8 cellular contexts compared by ENCODE assay signal in the genomic region with DNA sequence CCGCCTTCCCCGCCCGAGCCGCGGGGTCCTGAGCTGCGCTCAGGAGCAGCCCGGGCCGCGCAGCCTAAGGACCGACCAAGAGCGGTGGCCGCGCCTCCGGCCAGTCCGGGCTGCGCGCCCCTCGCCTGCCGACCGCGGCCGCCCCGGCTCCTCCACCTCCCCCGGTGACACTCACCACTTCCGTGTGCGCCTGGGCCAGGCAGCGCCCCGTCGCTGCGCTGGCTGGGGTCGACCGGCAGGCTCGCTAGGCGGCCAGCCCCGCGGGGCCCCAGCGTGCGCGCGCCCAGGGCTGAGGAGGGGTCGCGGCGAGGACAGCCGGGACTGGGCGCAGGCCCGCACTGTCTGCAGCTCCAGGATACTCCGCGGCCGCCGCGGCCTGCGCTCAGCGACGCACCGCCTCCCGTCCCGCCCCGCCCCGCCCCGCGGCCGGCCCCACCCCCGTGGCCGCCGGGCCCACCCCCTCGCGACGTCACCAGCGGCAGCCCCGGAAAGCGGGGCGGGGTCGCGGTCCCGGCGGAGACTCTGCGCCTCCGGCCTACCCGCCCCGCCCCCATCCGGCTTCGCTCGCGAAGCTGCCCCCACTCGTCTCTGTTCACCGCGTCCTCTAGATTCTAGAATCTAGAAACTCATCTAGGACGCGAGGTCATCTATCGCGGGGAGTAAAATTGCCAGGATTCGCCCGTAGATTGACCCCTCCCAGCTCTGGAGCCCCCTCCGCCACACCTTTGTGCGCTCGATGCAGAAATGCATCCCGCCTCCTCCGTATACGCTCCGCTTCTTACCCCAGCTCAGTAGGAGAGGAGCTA. TPM values are rescaled to one million over a fixed set of nuclear protein-coding genes. Genes with fewer than 3 reads are reported as not detected.
DNase-seq lines count a peak whose midpoint lies in the region; ATAC-seq, FAIRE-seq and TF ChIP-seq lines count a peak whose summit lies in the region.

Gene JAK1 (minus strand): TSS at position 392 of the 806 bp plus-strand sequence. CDS start 80,285 bp downstream, outside the sequence.

- peak; percentile 81 for TF ChIP-seq POLR2A in A549 (IDR thresholded peaks at IDR 0.05; ENCODE audit: low read length)

- peak in 1 of 2 experiments; percentile 19; a peak in 1 of 5 replicates for TF ChIP-seq RAD21 in A549 (conservative IDR thresholded peaks at IDR 0.05 in 1 of 2, IDR thresholded peaks at IDR 0.05 in 1 of 2)

- no peaks in the 10 kb centered on the region for H3K27me3 ChIP-seq in small intestine (ENCODE audit: control insufficient read depth in 2 of 2, insufficient read depth in 2 of 2, low read length in 2 of 2)

- FAIRE-seq in A549 (lab: Jason Lieb, UNC) (no peak), small intestine (lab: Jason Lieb, UNC) (no peak)

- in situ Hi-C loops in T47D (cut with HindIII; ENCODE audit: low pct_unique_long_range_greater_than_20kb, low sequenced_read_pairs) = no loop called here

- no peaks in the 10 kb centered on the region for H3K9me3 ChIP-seq in A549
- H3K9me3 ChIP-seq in small intestine (ENCODE audit: control insufficient read depth, low read depth) = no peaks in the 10 kb centered on the region

- H3K4me2 ChIP-seq in A549 = peak within 1 kb of the TSS; percentile 91

- CTCF ChIA-PET in A549 (lab: Yijun Ruan, JAX) = interaction anchor here (1.0 to 1.2 kb wide), 2 partner anchors 10 to 51 kb away, joined by 3 to 4 read pairs; no protein-coding TSS in a partner anchor

- 3% methylated on average over 21 of the region's 100 CpGs for WGBS in A549 (ENCODE audit: missing lambda C conversion rate)
- WGBS in small intestine, 3 donors = 0 to 1% (median 1%) methylated on average over 33 to 100 of the region's 100 CpGs

- POLR2A ChIA-PET in A549 (lab: Yijun Ruan, JAX) = interaction anchor here (0.6 to 2.6 kb wide), 10 partner anchors 18 to 349 kb away, joined by 3 to 15 read pairs (median 4); no protein-coding TSS in a partner anchor

- H3K4me3 ChIP-seq in A549 = peak within 1 kb of the TSS; percentile 86
- H3K4me3 ChIP-seq in small intestine (ENCODE audit: low read depth in 1 of 2, low read length in 2 of 2) = peak within 1 kb of the TSS; percentile 76 to 99

- no peak for TF ChIP-seq EP300 in A549 (IDR thresholded peaks at IDR 0.05)

- peaks cover 50% of the 10 kb centered on the region for H3K4me1 ChIP-seq in A549
- H3K4me1 ChIP-seq in small intestine (ENCODE audit: control insufficient read depth in 2 of 2, insufficient read depth in 1 of 2, low read depth in 1 of 2, low read length in 1 of 2) = peaks cover 2 to 9% of the 10 kb centered on the region in 2 donors

- no peaks in the 10 kb centered on the region for H3K36me3 ChIP-seq in small intestine (ENCODE audit: control insufficient read depth in 2 of 2, insufficient read depth in 2 of 2, low read length in 2 of 2)

- peak; percentile 85 to 94 for ATAC-seq in A549
- peak; percentile 75 for ATAC-seq in GM18520 (IDR thresholded peaks at IDR 0.05; ENCODE audit: unreplicated experiment)
- ATAC-seq in HG03045 (IDR thresholded peaks at IDR 0.05; ENCODE audit: unreplicated experiment) = peak; percentile 78

- DNase-seq in A549 (ENCODE audit: low read depth in 1 of 2, low spot score in 1 of 2) (peak; percentile 71 to 76), NCI-H2107 (lab: John Stamatoyannopoulos, UW) (peak; percentile 84), T47D (ENCODE audit: low read depth in 1 of 2, low spot score in 1 of 2) (peak; percentile 73 to 80), iPS-NIHi11 (ENCODE audit: low spot score) (peak; percentile 99), small intestine (peak; percentile 81)

- TF ChIP-seq CTCF in A549 (IDR thresholded peaks at IDR 0.05) (no peak), VCaP (conservative IDR thresholded peaks at IDR 0.05) (no peak)

- H3K27ac ChIP-seq in A549 (peak within 1 kb of the TSS; percentile 80 to 98), VCaP (peak within 1 kb of the TSS; percentile 84), small intestine (ENCODE audit: low read depth in 1 of 2, low read length in 1 of 2) (peak within 1 kb of the TSS; percentile 97)

TF ChIP-seq in A549, 52 proteins besides CTCF, POLR2A, EP300 and RAD21:
- TF ChIP-seq FOXS1 (CRISPR knock-in tag; IDR thresholded peaks at IDR 0.05) (no peak), RFX5 (IDR thresholded peaks at IDR 0.05) (no peak), SMC3 (IDR thresholded peaks at IDR 0.05) (peak; percentile 9; the same call in 1 of the 3 replicates), GATA3 (IDR thresholded peaks at IDR 0.05; ENCODE audit: borderline replicate concordance) (peak; percentile 27; the same call in 1 of the 2 replicates), ZFP36 (IDR thresholded peaks at IDR 0.05; ENCODE audit: borderline replicate concordance, partially characterized antibody) (no peak), PHF8 (IDR thresholded peaks at IDR 0.05; ENCODE audit: borderline replicate concordance, low read depth) (peak; percentile 69; the same call in 1 of the 2 replicates), ESRRA (IDR thresholded peaks at IDR 0.05; ENCODE audit: borderline replicate concordance, low read length) (no peak), JUN (IDR thresholded peaks at IDR 0.05) (peak in 1 of 2 experiments; percentile 76; a peak in 3 of 5 replicates)
- TF ChIP-seq, protein P1, sequence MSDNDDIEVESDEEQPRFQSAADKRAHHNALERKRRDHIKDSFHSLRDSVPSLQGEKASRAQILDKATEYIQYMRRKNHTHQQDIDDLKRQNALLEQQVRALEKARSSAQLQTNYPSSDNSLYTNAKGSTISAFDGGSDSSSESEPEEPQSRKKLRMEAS (IDR thresholded peaks at IDR 0.05) = peak; percentile 28; the same call in 1 of the 2 replicates

RNA-seq across cellular contexts. Expression of gene JAK1, which starts in this region (rescaled TPM):
- polyA plus RNA-seq in A549 (2011; rRNA removed) (156 and 159 TPM in 2 replicates), A549 (2017; fragmentation: RNase III; extraction: RNeasy Plus Mini Kit Qiagen cat#74134 plus additional on column Dnase treatment) (110 to 123 TPM (median 114 TPM) in 3 replicates), small intestine (10 to 100 TPM; 29.4 to 33.3 (median 31.9) TPM)
- 70.5 and 85.3 TPM in 2 replicates for polyA plus RNA-seq in A549 (2012; cell fraction: cytosol; rRNA removed)
- 54.7 and 109 TPM in 2 replicates for polyA plus RNA-seq in A549 (2012; cell fraction: nucleus; rRNA removed)
- 197 and 200 TPM in 2 replicates for polyA minus RNA-seq in A549 (2011; rRNA and poly(A)+ RNA removed)

Comparison
In these comparisons a context has a peak if more than half of its experiments do, and no peak if none do; other contexts are left out.
1. Peak in every context shown above with its lines: DNase-seq, ATAC-seq, H3K4me3 ChIP-seq and H3K27ac ChIP-seq.